In the genomic region with DNA sequence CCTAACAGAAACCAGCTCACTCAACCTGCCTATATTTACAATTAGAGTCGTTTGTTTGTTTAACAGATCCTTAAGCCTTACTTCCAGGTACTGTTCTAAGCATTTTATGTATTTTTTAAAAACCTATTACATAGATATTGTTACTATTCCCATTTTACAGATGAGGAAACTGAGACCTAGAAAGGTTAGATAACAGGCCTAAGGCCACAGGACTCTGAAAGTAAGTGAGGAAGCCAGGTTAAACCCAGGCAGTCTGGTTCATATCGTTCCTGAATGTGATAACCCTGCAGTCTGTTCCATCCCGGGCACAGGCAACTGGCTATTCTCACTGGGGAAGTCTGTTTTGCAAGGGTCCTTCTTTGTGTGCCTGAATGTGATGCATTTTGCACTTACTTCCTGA, we compare ENCODE assay signal across 18 cellular contexts.
"Had no signal": no experiment of that assay in that cellular context is flagged by ENCODE, and none has a peak within 500 bp of the region (broad histone marks: within the 10 kb centered on the region; RNA-seq: fewer than 3 reads in every experiment).

No MANE protein-coding gene starts in this region.

- H3K27me3 ChIP-seq: gastroesophageal sphincter, neutrophil, sigmoid colon, suprapubic skin, thyroid gland, upper lobe of left lung, vagina had no signal

- H3K27ac ChIP-seq: gastroesophageal sphincter, neutrophil, sigmoid colon, suprapubic skin, thyroid gland, upper lobe of left lung, vagina had no signal

- H3K36me3 ChIP-seq: gastroesophageal sphincter, neutrophil, sigmoid colon, suprapubic skin, thyroid gland, upper lobe of left lung, vagina had no signal

- H3K4me3 ChIP-seq: gastroesophageal sphincter, sigmoid colon, skin epidermis, suprapubic skin, thyroid gland, upper lobe of left lung, vagina had no signal

- H3K4me1 ChIP-seq: gastroesophageal sphincter, sigmoid colon, suprapubic skin, thyroid gland, upper lobe of left lung, vagina had no signal

- DNase-seq: effector memory CD4-positive, alpha-beta T cell; glutamatergic neuron; islet precursor cell; mammary epithelial cell; naive thymus-derived CD8-positive, alpha-beta T cell; posterior cingulate gyrus; sigmoid colon; stimulated activated CD4-positive, alpha-beta T cell treated with anti-CD3 and anti-CD28 coated beads, Interleukin-12 subunit alpha, Interleukin-12 subunit beta, amount 100 ng/mL, for 4 hours; stimulated activated naive CD4-positive, alpha-beta T cell; thyroid gland; upper lobe of left lung had no signal

- H3K4me3 Mint-ChIP-seq: naive thymus-derived CD8-positive, alpha-beta T cell had no signal

- ATAC-seq: esophagus mucosa; gastroesophageal sphincter; left lobe of liver; naive thymus-derived CD8-positive, alpha-beta T cell had no signal

- H3K27me3 Mint-ChIP-seq: naive thymus-derived CD8-positive, alpha-beta T cell had no signal

- H3K9me3 ChIP-seq: neutrophil, suprapubic skin, thyroid gland, vagina had no signal
